ENCODE assay signal across 22 cellular contexts in the genomic region with DNA sequence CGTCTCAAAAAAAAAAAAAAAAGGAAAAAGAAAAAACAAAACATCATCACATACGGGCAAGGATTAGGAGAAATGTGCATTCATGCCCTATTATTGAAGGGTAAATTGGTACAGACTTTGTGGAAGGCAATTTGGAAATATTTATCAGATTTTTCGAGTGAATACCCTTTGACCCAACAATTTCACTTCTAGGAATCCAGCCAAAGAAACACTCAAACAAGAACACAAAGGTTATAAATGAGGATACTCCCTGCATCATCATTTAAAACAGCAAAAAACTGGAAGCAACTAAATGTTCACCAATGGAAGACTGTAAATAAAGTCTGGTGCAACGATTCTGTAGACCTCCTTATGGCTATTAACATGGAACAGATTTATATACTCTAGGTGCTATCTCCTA. TPM values are rescaled to one million over a fixed set of nuclear protein-coding genes. Genes with fewer than 3 reads are reported as not detected.
"Had no signal": no experiment of that assay in that cellular context is flagged by ENCODE, and none has a peak within 500 bp of the region (broad histone marks: within the 10 kb centered on the region; RNA-seq: fewer than 3 reads in every experiment).

No MANE protein-coding gene starts in this region.

- H3K36me3 ChIP-seq: colonic mucosa, right atrium auricular region, suprapubic skin, thyroid gland, uterus had no signal

- DNase-seq: colonic mucosa; dermis blood vessel endothelial cell; erythroblast; foreskin keratinocyte; head of caudate nucleus; kidney; left cardiac atrium; left ventricle myocardium superior; mesendoderm; naive B cell; nephron progenitor cell; posterior cingulate gyrus; stimulated activated CD4-positive, alpha-beta T cell treated with anti-CD3 and anti-CD28 coated beads, Interleukin-2, amount 100 ng/mL, for 48 hours; stimulated activated naive CD4-positive, alpha-beta T cell treated with Interleukin-2 at 50 U/mL for 16 hours; thyroid gland; uterus had no signal

- H3K27ac ChIP-seq: colonic mucosa, foreskin keratinocyte, hepatocyte, right atrium auricular region, suprapubic skin, thyroid gland, uterus had no signal

- H3K4me3 Mint-ChIP-seq: naive B cell, nephron progenitor cell, type B pancreatic cell had no signal

- FAIRE-seq: endothelial cell of umbilical vein, kidney had no signal

- ATAC-seq: foreskin keratinocyte, left cardiac atrium, left ventricle myocardium superior had no signal

- H3K36me3 Mint-ChIP-seq: naive B cell had no signal

- H3K27me3 ChIP-seq: hepatocyte, right atrium auricular region, thyroid gland, uterus had no signal

- H3K4me3 ChIP-seq: colonic mucosa, hepatocyte, right atrium auricular region, smooth muscle cell, suprapubic skin, thyroid gland, uterus had no signal

- H3K4me1 ChIP-seq: colonic mucosa, foreskin keratinocyte had no signal

- H3K9me3 Mint-ChIP-seq: naive B cell, nephron progenitor cell, type B pancreatic cell had no signal

- H3K27ac Mint-ChIP-seq: naive B cell, nephron progenitor cell, type B pancreatic cell had no signal

- H3K9me3 ChIP-seq: colonic mucosa, right atrium auricular region, suprapubic skin, thyroid gland, uterus had no signal

RNA-seq across cellular contexts. Expression of a gene that starts 12.9 kb away (rescaled TPM):
- polyA plus RNA-seq: foreskin keratinocyte had no signal
